ENCODE assay signal across 1 cellular context in the genomic region with DNA sequence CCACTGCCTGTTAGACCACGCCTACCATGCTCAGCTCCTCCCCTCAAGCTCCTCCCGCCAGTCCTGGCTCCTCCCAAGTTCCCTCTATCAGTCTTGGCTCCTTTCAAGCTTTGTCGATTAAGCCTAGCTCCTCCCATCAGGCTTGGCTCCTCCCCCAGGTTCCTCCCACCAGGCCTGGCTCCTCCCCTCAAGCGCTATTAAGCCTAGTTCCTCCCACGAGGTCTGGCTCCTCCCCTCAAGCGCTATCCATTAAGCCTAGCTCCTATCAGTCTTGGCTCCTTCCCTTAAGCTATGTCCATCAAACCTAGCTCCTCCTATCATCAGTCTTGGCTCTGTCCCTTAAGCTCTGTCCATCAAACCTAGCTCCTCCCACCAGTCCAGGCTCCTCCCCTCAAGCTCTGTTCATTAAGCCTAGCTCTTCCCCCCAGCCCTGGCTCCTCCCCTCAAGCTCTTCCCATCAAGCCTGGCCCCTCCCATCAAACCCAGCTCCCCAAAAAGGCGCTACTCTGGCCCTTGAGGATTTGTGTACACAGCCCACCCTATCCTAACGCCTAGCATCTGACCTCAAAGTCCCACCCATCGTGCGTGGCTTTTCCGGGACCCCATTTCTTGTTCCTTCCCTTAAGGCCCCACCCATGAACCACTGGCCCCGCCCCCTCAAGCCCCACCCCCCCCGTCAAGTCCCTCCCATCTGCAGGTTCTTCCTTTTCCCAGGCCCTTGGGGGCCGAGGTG.
A peak's percentile ranks its signal among the peaks of the same experiment; 100 is the strongest.
TF ChIP-seq lines count a peak whose summit lies in the region.

No MANE protein-coding gene starts in this region.

TF ChIP-seq in K562, 482 proteins besides CTCF, POLR2A, EP300 and RAD21:
- TF ChIP-seq FOS (IDR thresholded peaks at IDR 0.05; ENCODE audit: extremely low read depth, insufficient read length) (peak; percentile 11), MBD2 (IDR thresholded peaks at IDR 0.05; ENCODE audit: borderline replicate concordance, low read depth) (0 out of 2 replicates have a peak, but pooled peaks have one; percentile 10), VEZF1 (CRISPR knock-in tag; IDR thresholded peaks at IDR 0.05) (peak; percentile 51; the same call in 1 of the 2 replicates), PCBP2 (IDR thresholded peaks at IDR 0.05; ENCODE audit: low read depth, low read length, poor library complexity, severe bottlenecking) (no peak), YBX1 (IDR thresholded peaks at IDR 0.05) (no peak), PKNOX1 (IDR thresholded peaks at IDR 0.05) (peak; percentile 100), SP2 (IDR thresholded peaks at IDR 0.05; ENCODE audit: extremely low read depth, low read depth, low read length, poor library complexity, severe bottlenecking) (peak; percentile 2), ZNF384 (IDR thresholded peaks at IDR 0.05; ENCODE audit: low read depth, low read length) (no peak), CREB1 (IDR thresholded peaks at IDR 0.05) (no peak), CREB1 (CRISPR knock-in tag; IDR thresholded peaks at IDR 0.05) (no peak), SP1 (CRISPR knock-in tag; IDR thresholded peaks at IDR 0.05) (peak; percentile 78; the same call in 1 of the 2 replicates), RAD51 (IDR thresholded peaks at IDR 0.05; ENCODE audit: borderline replicate concordance, low read depth) (no peak), ZNF408 (CRISPR knock-in tag; IDR thresholded peaks at IDR 0.05; ENCODE audit: low read depth) (no peak), HDGF (IDR thresholded peaks at IDR 0.05) (peak; percentile 99), MXI1 (IDR thresholded peaks at IDR 0.05; ENCODE audit: low read depth, low read length) (no peak), SPI1 (IDR thresholded peaks at IDR 0.05; ENCODE audit: borderline replicate concordance, low read depth, low read length) (peak; percentile 72), ZNF75A (CRISPR knock-in tag; IDR thresholded peaks at IDR 0.05) (no peak), ZNF121 (CRISPR knock-in tag; conservative IDR thresholded peaks at IDR 0.05) (no peak), ELF4 (CRISPR knock-in tag; IDR thresholded peaks at IDR 0.05) (peak; percentile 36; the same call in 1 of the 2 replicates), ZNF239 (CRISPR knock-in tag; IDR thresholded peaks at IDR 0.05) (no peak), CHCHD3 (CRISPR knock-in tag; IDR thresholded peaks at IDR 0.05) (no peak), MEIS2 (IDR thresholded peaks at IDR 0.05; ENCODE audit: partially characterized antibody) (peak; percentile 89), OTX1 (CRISPR knock-in tag; IDR thresholded peaks at IDR 0.05) (peak; percentile 68), NRF1 (conservative IDR thresholded peaks at IDR 0.05 in 1 of 2, IDR thresholded peaks at IDR 0.05 in 1 of 2) (peak; percentile 79 to 82), MYC (IDR thresholded peaks at IDR 0.05; ENCODE audit: low read depth, low read length) (peak; percentile 43; the same call in 1 of the 2 replicates), MYC (CRISPR knock-in tag; IDR thresholded peaks at IDR 0.05; ENCODE audit: borderline replicate concordance, low read depth) (no peak), HLTF (IDR thresholded peaks at IDR 0.05) (no peak), CREB5 (CRISPR knock-in tag; IDR thresholded peaks at IDR 0.05) (no peak), CHD4 (IDR thresholded peaks at IDR 0.05; ENCODE audit: insufficient read depth, insufficient replicate concordance, low read depth, low read length, poor library complexity, severe bottlenecking) (no peak), GTF2F1 (IDR thresholded peaks at IDR 0.05; ENCODE audit: low read depth, low read length) (0 out of 2 replicates have a peak, but pooled peaks have one; percentile 42), TBP (optimal IDR thresholded peaks at IDR 0.05; ENCODE audit: low read depth, low read length) (peak; percentile 13), PBX2 (CRISPR knock-in tag; IDR thresholded peaks at IDR 0.05; ENCODE audit: low read depth) (peak; percentile 92), PBX2 (tag; conservative IDR thresholded peaks at IDR 0.05; ENCODE audit: low read depth) (peak; percentile 99), ZNF263 (CRISPR knock-in tag; IDR thresholded peaks at IDR 0.05; ENCODE audit: borderline replicate concordance) (peak; percentile 69; the same call in 1 of the 2 replicates), RB1 (IDR thresholded peaks at IDR 0.05; ENCODE audit: low read depth) (no peak), SRF (CRISPR knock-in tag; IDR thresholded peaks at IDR 0.05) (peak in 1 of 2 experiments; percentile 71; a peak in 1 of 4 replicates)
- TF ChIP-seq, protein P1, sequence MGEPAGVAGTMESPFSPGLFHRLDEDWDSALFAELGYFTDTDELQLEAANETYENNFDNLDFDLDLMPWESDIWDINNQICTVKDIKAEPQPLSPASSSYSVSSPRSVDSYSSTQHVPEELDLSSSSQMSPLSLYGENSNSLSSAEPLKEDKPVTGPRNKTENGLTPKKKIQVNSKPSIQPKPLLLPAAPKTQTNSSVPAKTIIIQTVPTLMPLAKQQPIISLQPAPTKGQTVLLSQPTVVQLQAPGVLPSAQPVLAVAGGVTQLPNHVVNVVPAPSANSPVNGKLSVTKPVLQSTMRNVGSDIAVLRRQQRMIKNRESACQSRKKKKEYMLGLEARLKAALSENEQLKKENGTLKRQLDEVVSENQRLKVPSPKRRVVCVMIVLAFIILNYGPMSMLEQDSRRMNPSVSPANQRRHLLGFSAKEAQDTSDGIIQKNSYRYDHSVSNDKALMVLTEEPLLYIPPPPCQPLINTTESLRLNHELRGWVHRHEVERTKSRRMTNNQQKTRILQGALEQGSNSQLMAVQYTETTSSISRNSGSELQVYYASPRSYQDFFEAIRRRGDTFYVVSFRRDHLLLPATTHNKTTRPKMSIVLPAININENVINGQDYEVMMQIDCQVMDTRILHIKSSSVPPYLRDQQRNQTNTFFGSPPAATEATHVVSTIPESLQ (CRISPR knock-in tag; IDR thresholded peaks at IDR 0.05): no peak
- TF ChIP-seq, protein P2, sequence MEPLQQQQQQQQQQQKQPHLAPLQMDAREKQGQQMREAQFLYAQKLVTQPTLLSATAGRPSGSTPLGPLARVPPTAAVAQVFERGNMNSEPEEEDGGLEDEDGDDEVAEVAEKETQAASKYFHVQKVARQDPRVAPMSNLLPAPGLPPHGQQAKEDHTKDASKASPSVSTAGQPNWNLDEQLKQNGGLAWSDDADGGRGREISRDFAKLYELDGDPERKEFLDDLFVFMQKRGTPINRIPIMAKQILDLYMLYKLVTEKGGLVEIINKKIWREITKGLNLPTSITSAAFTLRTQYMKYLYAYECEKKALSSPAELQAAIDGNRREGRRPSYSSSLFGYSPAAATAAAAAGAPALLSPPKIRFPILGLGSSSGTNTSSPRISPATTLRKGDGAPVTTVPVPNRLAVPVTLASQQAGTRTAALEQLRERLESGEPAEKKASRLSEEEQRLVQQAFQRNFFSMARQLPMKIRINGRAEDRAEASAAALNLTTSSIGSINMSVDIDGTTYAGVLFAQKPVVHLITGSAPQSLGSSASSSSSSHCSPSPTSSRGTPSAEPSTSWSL (CRISPR knock-in tag; IDR thresholded peaks at IDR 0.05; ENCODE audit: borderline replicate concordance): no peak
- TF ChIP-seq, protein P3, sequence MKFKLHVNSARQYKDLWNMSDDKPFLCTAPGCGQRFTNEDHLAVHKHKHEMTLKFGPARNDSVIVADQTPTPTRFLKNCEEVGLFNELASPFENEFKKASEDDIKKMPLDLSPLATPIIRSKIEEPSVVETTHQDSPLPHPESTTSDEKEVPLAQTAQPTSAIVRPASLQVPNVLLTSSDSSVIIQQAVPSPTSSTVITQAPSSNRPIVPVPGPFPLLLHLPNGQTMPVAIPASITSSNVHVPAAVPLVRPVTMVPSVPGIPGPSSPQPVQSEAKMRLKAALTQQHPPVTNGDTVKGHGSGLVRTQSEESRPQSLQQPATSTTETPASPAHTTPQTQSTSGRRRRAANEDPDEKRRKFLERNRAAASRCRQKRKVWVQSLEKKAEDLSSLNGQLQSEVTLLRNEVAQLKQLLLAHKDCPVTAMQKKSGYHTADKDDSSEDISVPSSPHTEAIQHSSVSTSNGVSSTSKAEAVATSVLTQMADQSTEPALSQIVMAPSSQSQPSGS (CRISPR knock-in tag; IDR thresholded peaks at IDR 0.05): no peak
- TF ChIP-seq, protein P4, sequence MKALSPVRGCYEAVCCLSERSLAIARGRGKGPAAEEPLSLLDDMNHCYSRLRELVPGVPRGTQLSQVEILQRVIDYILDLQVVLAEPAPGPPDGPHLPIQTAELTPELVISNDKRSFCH (CRISPR knock-in tag; IDR thresholded peaks at IDR 0.05): no peak
- TF ChIP-seq, protein P4 (tag; IDR thresholded peaks at IDR 0.05): no peak
- TF ChIP-seq, protein P5, sequence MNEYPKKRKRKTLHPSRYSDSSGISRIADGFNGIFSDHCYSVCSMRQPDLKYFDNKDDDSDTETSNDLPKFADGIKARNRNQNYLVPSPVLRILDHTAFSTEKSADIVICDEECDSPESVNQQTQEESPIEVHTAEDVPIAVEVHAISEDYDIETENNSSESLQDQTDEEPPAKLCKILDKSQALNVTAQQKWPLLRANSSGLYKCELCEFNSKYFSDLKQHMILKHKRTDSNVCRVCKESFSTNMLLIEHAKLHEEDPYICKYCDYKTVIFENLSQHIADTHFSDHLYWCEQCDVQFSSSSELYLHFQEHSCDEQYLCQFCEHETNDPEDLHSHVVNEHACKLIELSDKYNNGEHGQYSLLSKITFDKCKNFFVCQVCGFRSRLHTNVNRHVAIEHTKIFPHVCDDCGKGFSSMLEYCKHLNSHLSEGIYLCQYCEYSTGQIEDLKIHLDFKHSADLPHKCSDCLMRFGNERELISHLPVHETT (CRISPR knock-in tag; conservative IDR thresholded peaks at IDR 0.05 in 1 of 2, IDR thresholded peaks at IDR 0.05 in 1 of 2): no peak
- TF ChIP-seq, protein P6, sequence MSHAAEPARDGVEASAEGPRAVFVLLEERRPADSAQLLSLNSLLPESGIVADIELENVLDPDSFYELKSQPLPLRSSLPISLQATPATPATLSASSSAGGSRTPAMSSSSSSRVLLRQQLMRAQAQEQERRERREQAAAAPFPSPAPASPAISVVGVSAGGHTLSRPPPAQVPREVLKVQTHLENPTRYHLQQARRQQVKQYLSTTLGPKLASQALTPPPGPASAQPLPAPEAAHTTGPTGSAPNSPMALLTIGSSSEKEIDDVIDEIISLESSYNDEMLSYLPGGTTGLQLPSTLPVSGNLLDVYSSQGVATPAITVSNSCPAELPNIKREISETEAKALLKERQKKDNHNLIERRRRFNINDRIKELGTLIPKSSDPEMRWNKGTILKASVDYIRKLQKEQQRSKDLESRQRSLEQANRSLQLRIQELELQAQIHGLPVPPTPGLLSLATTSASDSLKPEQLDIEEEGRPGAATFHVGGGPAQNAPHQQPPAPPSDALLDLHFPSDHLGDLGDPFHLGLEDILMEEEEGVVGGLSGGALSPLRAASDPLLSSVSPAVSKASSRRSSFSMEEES (CRISPR knock-in tag; IDR thresholded peaks at IDR 0.05): no peak
- TF ChIP-seq, protein P7, sequence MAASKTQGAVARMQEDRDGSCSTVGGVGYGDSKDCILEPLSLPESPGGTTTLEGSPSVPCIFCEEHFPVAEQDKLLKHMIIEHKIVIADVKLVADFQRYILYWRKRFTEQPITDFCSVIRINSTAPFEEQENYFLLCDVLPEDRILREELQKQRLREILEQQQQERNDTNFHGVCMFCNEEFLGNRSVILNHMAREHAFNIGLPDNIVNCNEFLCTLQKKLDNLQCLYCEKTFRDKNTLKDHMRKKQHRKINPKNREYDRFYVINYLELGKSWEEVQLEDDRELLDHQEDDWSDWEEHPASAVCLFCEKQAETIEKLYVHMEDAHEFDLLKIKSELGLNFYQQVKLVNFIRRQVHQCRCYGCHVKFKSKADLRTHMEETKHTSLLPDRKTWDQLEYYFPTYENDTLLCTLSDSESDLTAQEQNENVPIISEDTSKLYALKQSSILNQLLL (CRISPR knock-in tag; IDR thresholded peaks at IDR 0.05; ENCODE audit: borderline replicate concordance): no peak
TF ChIP-seq in K562: peak in this region for 18.
